22 cellular contexts compared by ENCODE assay signal in the genomic region with DNA sequence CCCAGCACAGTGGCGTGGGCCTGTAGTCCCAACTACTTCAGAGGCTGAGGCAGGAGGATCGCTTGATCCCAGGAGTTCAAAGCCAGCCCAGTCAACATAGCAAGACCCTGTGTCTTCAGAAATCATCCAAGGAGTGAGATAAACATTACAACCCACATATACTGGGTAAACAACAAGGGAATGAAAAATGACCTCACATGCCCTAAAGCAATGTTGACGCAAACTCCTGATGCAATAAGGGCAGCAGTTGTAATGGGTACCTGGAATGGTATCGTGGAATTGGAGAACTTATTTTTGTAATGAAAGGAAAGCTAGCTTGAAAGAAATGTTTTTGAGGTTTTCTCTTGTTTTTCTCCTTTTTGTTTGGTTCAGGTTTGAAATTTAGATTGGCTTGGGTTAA. TPM values are rescaled to one million over a fixed set of nuclear protein-coding genes. Genes with fewer than 3 reads are reported as not detected.
"Had no signal": no experiment of that assay in that cellular context is flagged by ENCODE, and none has a peak within 500 bp of the region (broad histone marks: within the 10 kb centered on the region; RNA-seq: fewer than 3 reads in every experiment).

No MANE protein-coding gene starts in this region.

- H3K4me3 Mint-ChIP-seq: activated B cell treated with CpG ODN at 0.5 μM for 24 hours; activated CD4-positive, alpha-beta memory T cell treated with anti-CD3 and anti-CD28 coated beads, Interleukin-2, amount 10 ng/mL, durations not matched to agents 7 days and 5 days; activated CD8-positive, alpha-beta memory T cell treated with anti-CD3 and anti-CD28 coated beads, Interleukin-2, amount 10 ng/mL, durations not matched to agents 7 days and 5 days; activated naive CD8-positive, alpha-beta T cell; nephron; stimulated activated effector memory CD8-positive, alpha-beta T cell treated with anti-CD3 and anti-CD28 coated beads, Interleukin-12 subunit alpha, Interleukin-12 subunit beta, amount 100 ng/mL, for 72 hours had no signal

- H3K36me3 Mint-ChIP-seq: activated CD8-positive, alpha-beta memory T cell treated with anti-CD3 and anti-CD28 coated beads, Interleukin-2, amount 10 ng/mL, durations not matched to agents 7 days and 5 days; activated naive CD8-positive, alpha-beta T cell; stimulated activated effector memory CD8-positive, alpha-beta T cell treated with anti-CD3 and anti-CD28 coated beads, Interleukin-12 subunit alpha, Interleukin-12 subunit beta, amount 100 ng/mL, for 72 hours had no signal

- H3K4me3 ChIP-seq: hepatocyte, lower lobe of right lung, smooth muscle cell, stomach, testis, upper lobe of left lung had no signal

- H3K27ac Mint-ChIP-seq: activated B cell treated with CpG ODN at 0.5 μM for 24 hours; activated CD4-positive, alpha-beta memory T cell treated with anti-CD3 and anti-CD28 coated beads, Interleukin-2, amount 10 ng/mL, durations not matched to agents 7 days and 5 days; activated CD8-positive, alpha-beta memory T cell treated with anti-CD3 and anti-CD28 coated beads, Interleukin-2, amount 10 ng/mL, durations not matched to agents 7 days and 5 days; activated naive CD8-positive, alpha-beta T cell; nephron; stimulated activated effector memory CD8-positive, alpha-beta T cell treated with anti-CD3 and anti-CD28 coated beads, Interleukin-12 subunit alpha, Interleukin-12 subunit beta, amount 100 ng/mL, for 72 hours had no signal

- H3K27me3 ChIP-seq: hepatocyte, testis, upper lobe of left lung had no signal

- H3K9me3 Mint-ChIP-seq: activated CD4-positive, alpha-beta memory T cell treated with anti-CD3 and anti-CD28 coated beads, Interleukin-2, amount 10 ng/mL, durations not matched to agents 7 days and 5 days; nephron had no signal

- H3K4me1 Mint-ChIP-seq: activated B cell treated with CpG ODN at 0.5 μM for 24 hours; nephron; stimulated activated effector memory CD8-positive, alpha-beta T cell treated with anti-CD3 and anti-CD28 coated beads, Interleukin-12 subunit alpha, Interleukin-12 subunit beta, amount 100 ng/mL, for 72 hours had no signal

- DNase-seq: activated B cell treated with CpG ODN at 0.5 μM for 24 hours; activated CD4-positive, alpha-beta memory T cell treated with anti-CD3 and anti-CD28 coated beads, Interleukin-2, amount 10 ng/mL, durations not matched to agents 7 days and 5 days; activated CD4-positive, alpha-beta T cell treated with anti-CD3 and anti-CD28 coated beads for 4 hours; activated CD8-positive, alpha-beta memory T cell treated with anti-CD3 and anti-CD28 coated beads, Interleukin-2, amount 10 ng/mL, durations not matched to agents 7 days and 5 days; amniotic stem cell; foreskin fibroblast; left colon; lower lobe of right lung; midbrain; stimulated activated CD4-positive, alpha-beta T cell treated with anti-CD3 and anti-CD28 coated beads, Interleukin-4, amount 100 ng/mL, for 1 hour; stomach; testis; upper lobe of left lung had no signal

- H3K4me1 ChIP-seq: lower lobe of right lung, parathyroid adenoma, stomach, testis, upper lobe of left lung had no signal

- H3K36me3 ChIP-seq: lower lobe of right lung, stomach, upper lobe of left lung had no signal

- H3K9me3 ChIP-seq: lower lobe of right lung, testis, upper lobe of left lung had no signal

RNA-seq across cellular contexts. Expression of gene LGALS16, which starts 24.5 kb away (rescaled TPM):
- total RNA-seq: activated B cell treated with CpG ODN at 0.5 μM for 24 hours; activated CD4-positive, alpha-beta memory T cell treated with anti-CD3 and anti-CD28 coated beads, Interleukin-2, amount 10 ng/mL, durations not matched to agents 7 days and 5 days; activated CD8-positive, alpha-beta memory T cell treated with anti-CD3 and anti-CD28 coated beads, Interleukin-2, amount 10 ng/mL, durations not matched to agents 7 days and 5 days; cardiac septum; dermis microvascular lymphatic vessel endothelial cell; hepatocyte; left colon; lower lobe of right lung; sciatic nerve; smooth muscle cell; stomach; testis; upper lobe of left lung had no signal

RNA-seq across cellular contexts. Expression of gene LGALS13, which starts 28.9 kb away (rescaled TPM):
- total RNA-seq: activated B cell treated with CpG ODN at 0.5 μM for 24 hours; activated CD4-positive, alpha-beta memory T cell treated with anti-CD3 and anti-CD28 coated beads, Interleukin-2, amount 10 ng/mL, durations not matched to agents 7 days and 5 days; activated CD8-positive, alpha-beta memory T cell treated with anti-CD3 and anti-CD28 coated beads, Interleukin-2, amount 10 ng/mL, durations not matched to agents 7 days and 5 days; cardiac septum; dermis microvascular lymphatic vessel endothelial cell; hepatocyte; left colon; lower lobe of right lung; sciatic nerve; smooth muscle cell; stomach; testis; upper lobe of left lung had no signal
